In the genomic region with DNA sequence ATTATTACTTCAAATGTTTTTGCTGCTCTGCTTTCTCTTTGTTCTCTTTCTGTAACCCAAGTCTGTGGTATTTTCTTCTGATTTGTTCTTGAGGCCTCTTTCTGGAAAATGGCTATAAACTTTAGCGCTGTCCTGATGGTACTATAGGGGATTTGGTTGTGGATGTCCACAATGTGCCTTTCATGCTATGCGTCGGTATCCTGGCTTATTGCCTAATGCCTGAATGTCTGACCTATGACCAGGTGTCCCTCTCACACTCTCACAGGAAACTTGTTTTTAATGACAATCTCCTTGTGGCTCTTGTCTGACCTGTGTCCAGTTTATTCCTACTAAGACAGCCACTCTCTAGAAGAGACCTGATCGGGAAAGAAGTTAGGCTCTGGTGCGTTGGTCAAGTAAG, we compare ENCODE assay signal across 9 cellular contexts.
"Had no signal": no experiment of that assay in that cellular context is flagged by ENCODE, and none has a peak within 500 bp of the region (broad histone marks: within the 10 kb centered on the region; RNA-seq: fewer than 3 reads in every experiment).

No MANE protein-coding gene starts in this region.

- H3K9me3 Mint-ChIP-seq: GM23338, H9 had no signal

- H3K9me3 ChIP-seq: HAP-1 had no signal

- H3K4me2 ChIP-seq: GM23338 had no signal

- H3K4me3 ChIP-seq: GM23248, GM23338, HAP-1 had no signal

- H3K27ac ChIP-seq: GM23248 had no signal

- DNase-seq: GM23248, GOT3, H7, H9, HCEC 1CT, HFFc6 had no signal

- ATAC-seq: GM23338, HCT116 had no signal

- H3K4me1 ChIP-seq: HAP-1 had no signal

- H3K4me1 Mint-ChIP-seq: GM23338, H9 had no signal

- H3K9ac ChIP-seq: GM23248 had no signal

- H3K4me3 Mint-ChIP-seq: GM23338, H9, HFFc6 had no signal

- H3K36me3 ChIP-seq: HAP-1 had no signal

- H3K27ac Mint-ChIP-seq: GM23338, H9, HFFc6 had no signal

- H2AFZ ChIP-seq: GM23248, GM23338 had no signal
